Comparison of ENCODE assay signal across 22 cellular contexts in the genomic region with DNA sequence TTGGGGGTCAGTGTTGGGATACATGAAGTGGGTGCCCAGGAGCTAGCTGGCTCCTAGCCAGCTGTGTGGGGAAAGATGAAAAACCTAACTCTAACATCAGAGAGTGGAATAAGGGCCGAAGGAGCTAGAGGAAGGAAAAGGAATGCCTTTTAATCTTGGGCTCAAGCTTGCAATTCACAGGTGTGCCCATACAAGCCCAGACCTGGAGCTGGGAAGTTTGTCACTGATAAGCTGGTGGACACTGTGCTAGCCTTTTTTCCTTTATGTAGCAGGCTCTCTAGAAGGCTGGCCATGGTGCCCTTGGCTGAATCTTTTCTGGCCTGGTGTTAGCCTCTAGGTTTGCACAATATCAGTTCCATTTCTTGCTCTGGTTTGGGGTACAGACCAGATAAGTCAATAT.
"Had no signal": no experiment of that assay in that cellular context is flagged by ENCODE, and none has a peak within 500 bp of the region (broad histone marks: within the 10 kb centered on the region; RNA-seq: fewer than 3 reads in every experiment).

No MANE protein-coding gene starts in this region.

- H3K4me3 ChIP-seq: cardiac muscle cell had no signal

- H3K36me3 ChIP-seq: cardiac muscle cell had no signal

- H3K27me3 Mint-ChIP-seq: brain had no signal

- H3K36me3 Mint-ChIP-seq: brain had no signal

- FAIRE-seq: astrocyte, RCC 7860 had no signal

- H3K4me1 Mint-ChIP-seq: activated naive CD8-positive, alpha-beta T cell treated with anti-CD3 and anti-CD28 coated beads, Interleukin-2, amount 50 U/mL, for 24 hours had no signal

- DNase-seq: activated CD4-positive, alpha-beta T cell treated with anti-CD3 and anti-CD28 coated beads for 4 hours; activated CD8-positive, alpha-beta memory T cell treated with anti-CD3 and anti-CD28 coated beads, Interleukin-2, amount 50 U/mL, for 4 hours; activated CD8-positive, alpha-beta T cell treated with anti-CD3 and anti-CD28 coated beads for 36 hours; activated naive CD4-positive, alpha-beta T cell treated with Interleukin-2 at 50 U/mL for 16 hours; activated naive CD8-positive, alpha-beta T cell treated with anti-CD3 and anti-CD28 coated beads, Interleukin-2, amount 50 U/mL, for 24 hours; amniotic stem cell; cerebellar nuclear complex; MM.1S; NCI-H1105; NCI-H1436; NCI-H1694 treated with DMSO at 0.1 percent for 48 hours; NCI-H2081; NCI-H446; PC-3; SHP77 treated with DMSO at 0.1 percent for 48 hours had no signal

- H3K4me3 Mint-ChIP-seq: activated CD8-positive, alpha-beta T cell treated with anti-CD3 and anti-CD28 coated beads for 36 hours; activated naive CD8-positive, alpha-beta T cell treated with anti-CD3 and anti-CD28 coated beads, Interleukin-2, amount 50 U/mL, for 24 hours; brain; T-helper 1 cell treated with Interleukin-12 subunit alpha and Interleukin-12 subunit beta and Interleukin-4 antibody, amounts not matched to agents 30 μg/mL and 1 μg/mL, for 36 hours had no signal

- ATAC-seq: activated CD4-positive, CD25-positive, alpha-beta regulatory T cell treated with anti-CD3 and anti-CD28 coated beads, Interleukin-2, amount 50 U/mL, for 24 hours; activated CD8-positive, alpha-beta T cell treated with anti-CD3 and anti-CD28 coated beads for 36 hours; activated naive CD4-positive, alpha-beta T cell treated with anti-CD3 and anti-CD28 coated beads, Interleukin-2, amount 50 U/mL, for 72 hours; activated naive CD8-positive, alpha-beta T cell treated with anti-CD3 and anti-CD28 coated beads, Interleukin-2, amount 50 U/mL, for 24 hours; PC-3 had no signal

- H3K9me3 Mint-ChIP-seq: T-helper 1 cell treated with Interleukin-12 subunit alpha and Interleukin-12 subunit beta and Interleukin-4 antibody, amounts not matched to agents 30 μg/mL and 1 μg/mL, for 36 hours had no signal

- H3K27ac Mint-ChIP-seq: activated CD8-positive, alpha-beta T cell treated with anti-CD3 and anti-CD28 coated beads for 36 hours; activated naive CD4-positive, alpha-beta T cell treated with anti-CD3 and anti-CD28 coated beads, Interleukin-2, amount 50 U/mL, for 72 hours; activated naive CD8-positive, alpha-beta T cell treated with anti-CD3 and anti-CD28 coated beads, Interleukin-2, amount 50 U/mL, for 24 hours; T-helper 1 cell treated with Interleukin-12 subunit alpha and Interleukin-12 subunit beta and Interleukin-4 antibody, amounts not matched to agents 30 μg/mL and 1 μg/mL, for 36 hours had no signal

- H3K27me3 ChIP-seq: cardiac muscle cell had no signal
